8 cellular contexts compared by ENCODE assay signal in the genomic region with DNA sequence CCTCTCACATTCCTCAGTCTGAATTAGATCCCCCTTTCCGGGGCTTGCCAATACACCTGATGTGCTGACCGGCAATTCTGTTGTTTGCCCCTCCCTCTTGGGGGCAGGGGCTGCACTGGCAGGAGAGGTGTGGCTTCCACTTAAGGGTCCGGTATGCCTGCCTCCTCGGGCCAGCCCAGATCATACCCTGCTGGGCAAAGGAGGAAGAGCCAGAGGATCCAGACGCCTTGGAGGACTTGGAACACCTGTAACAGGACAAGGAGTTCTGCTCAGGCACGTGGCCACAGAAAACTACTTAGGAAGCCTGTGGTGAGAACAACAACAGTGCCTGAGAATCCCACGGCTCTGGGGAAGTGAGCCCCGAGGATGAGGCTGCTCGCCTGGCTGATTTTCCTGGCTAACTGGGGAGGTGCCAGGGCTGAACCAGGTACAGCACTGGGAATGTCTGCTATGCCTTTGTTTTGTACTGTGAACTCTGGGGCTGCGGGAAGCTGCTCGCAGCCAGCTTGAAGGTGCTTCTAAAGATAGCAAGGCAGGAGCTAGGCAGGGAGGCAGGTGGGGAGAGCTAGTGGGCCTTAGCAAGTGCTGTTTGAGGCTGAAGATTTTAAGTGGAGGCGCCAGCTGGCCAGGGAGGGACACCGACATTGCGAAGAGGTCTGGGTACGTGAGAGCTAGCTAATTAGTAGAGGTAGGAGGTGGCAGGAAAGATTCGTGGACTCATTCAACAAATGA. TPM values are rescaled to one million over a fixed set of nuclear protein-coding genes. Genes with fewer than 3 reads are reported as not detected.
DNase-seq lines count a peak whose midpoint lies in the region; ATAC-seq and TF ChIP-seq lines count a peak whose summit lies in the region.

A gene with protein sequence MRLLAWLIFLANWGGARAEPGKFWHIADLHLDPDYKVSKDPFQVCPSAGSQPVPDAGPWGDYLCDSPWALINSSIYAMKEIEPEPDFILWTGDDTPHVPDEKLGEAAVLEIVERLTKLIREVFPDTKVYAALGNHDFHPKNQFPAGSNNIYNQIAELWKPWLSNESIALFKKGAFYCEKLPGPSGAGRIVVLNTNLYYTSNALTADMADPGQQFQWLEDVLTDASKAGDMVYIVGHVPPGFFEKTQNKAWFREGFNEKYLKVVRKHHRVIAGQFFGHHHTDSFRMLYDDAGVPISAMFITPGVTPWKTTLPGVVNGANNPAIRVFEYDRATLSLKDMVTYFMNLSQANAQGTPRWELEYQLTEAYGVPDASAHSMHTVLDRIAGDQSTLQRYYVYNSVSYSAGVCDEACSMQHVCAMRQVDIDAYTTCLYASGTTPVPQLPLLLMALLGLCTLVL (plus strand): TSS at position 183 of the 732 bp plus-strand sequence. CDS start 184 bp downstream, at position 367.

- TF ChIP-seq POLR2A in thyroid gland (IDR thresholded peaks at IDR 0.05): peak in 1 of 2 donors; percentile 86

- peaks cover 48% of the 10 kb centered on the region for H3K4me1 Mint-ChIP-seq in WTC11

- H3K4me1 ChIP-seq in iPS-20b (ENCODE audit: insufficient read depth, low read length): peaks cover 28% of the 10 kb centered on the region
- peaks cover 6 to 13% of the 10 kb centered on the region in 2 donors for H3K4me1 ChIP-seq in thyroid gland

- H3K36me3 Mint-ChIP-seq in WTC11: no peaks in the 10 kb centered on the region

- 1 to 4% methylated on average over 11 to 14 of the region's 16 CpGs for WGBS in thyroid gland, 2 donors

- H3K27me3 Mint-ChIP-seq in WTC11 (ENCODE audit: low read depth): no peaks in the 10 kb centered on the region; the same call in 1 of the 2 replicates

- in situ Hi-C loops in KBM-7 (cut with MboI; ENCODE audit: low pct_unique_long_range_greater_than_20kb, low sequenced_read_pairs): no loop called here

- peak within 1 kb of the TSS; percentile 97 for H3K4me3 ChIP-seq in iPS-20b (ENCODE audit: low read length)
- peak within 1 kb of the TSS in 2 of 3 donors; percentile 20 to 21 for H3K4me3 ChIP-seq in thyroid gland (replicated peaks in 1 of 3)

- H3K9me3 ChIP-seq in iPS-20b (ENCODE audit: insufficient read depth, low read depth, low read length) (no peaks in the 10 kb centered on the region), thyroid gland (no peaks in the 10 kb centered on the region)

- peak; percentile 83 for DNase-seq in DMS79 (lab: John Stamatoyannopoulos, UW)
- peak; percentile 53 for DNase-seq in KBM-7
- DNase-seq in WTC11 (ENCODE audit: low spot score): peak; percentile 87
- DNase-seq in thyroid gland: peak; percentile 92 to 96
- DNase-seq in stimulated activated CD4-positive, alpha-beta T cell treated with anti-CD3 and anti-CD28 coated beads, Interleukin-1b, Interleukin-23, amount 100 ng/mL, for 48 hours: no peak

- H3K36me3 ChIP-seq in iPS-20b (ENCODE audit: insufficient read depth, low read depth, low read length) (peaks cover 4% of the 10 kb centered on the region; the same call in 1 of the 2 replicates), thyroid gland (no peaks in the 10 kb centered on the region)

- intact Hi-C loops in thyroid gland (cut with DNase I): no loop called here

- H3K9me3 Mint-ChIP-seq in WTC11: no peaks in the 10 kb centered on the region

- H3K27me3 ChIP-seq in iPS-20b (ENCODE audit: insufficient read depth, low read length): peaks cover 11% of the 10 kb centered on the region
- no peaks in the 10 kb centered on the region for H3K27me3 ChIP-seq in thyroid gland

- no peak for TF ChIP-seq CTCF in WTC11 (IDR thresholded peaks at IDR 0.05)
- TF ChIP-seq CTCF in thyroid gland (IDR thresholded peaks at IDR 0.05): peak in 5 of 6 experiments; percentile 24 to 53 (median 40)

- CTCF ChIA-PET in WTC11 (lab: Charles Lee): interaction anchor here (0.6 to 1.4 kb wide), 4 partner anchors 12 to 356 kb away, joined by 3 to 5 read pairs (median 4); no protein-coding TSS in a partner anchor

- H3K27ac Mint-ChIP-seq in WTC11: peak within 1 kb of the TSS; percentile 88

- ATAC-seq in WTC11: peak; percentile 97
- ATAC-seq in GM19023 (IDR thresholded peaks at IDR 0.05; ENCODE audit: unreplicated experiment): no peak
- ATAC-seq in HG02885 (IDR thresholded peaks at IDR 0.05; ENCODE audit: poor library complexity, unreplicated experiment): no peak

- POLR2A ChIA-PET in WTC11 (lab: Charles Lee): interaction anchor here (0.5 to 0.9 kb wide), 3 partner anchors 17 to 209 kb away, joined by 3 to 5 read pairs (median 4); a partner anchor contains a TSS

- peak within 1 kb of the TSS; percentile 94 for H3K9ac ChIP-seq in iPS-20b (ENCODE audit: low read depth, low read length)

- H3K4me3 Mint-ChIP-seq in WTC11: peak within 1 kb of the TSS; percentile 82

- H3K27ac ChIP-seq in iPS-20b (ENCODE audit: low read length): peak within 1 kb of the TSS; percentile 81
- H3K27ac ChIP-seq in thyroid gland: peak within 1 kb of the TSS; percentile 9 to 69 (median 60)

TF ChIP-seq in WTC11, 78 proteins besides CTCF, POLR2A, EP300 and RAD21:
- TF ChIP-seq, protein P1, sequence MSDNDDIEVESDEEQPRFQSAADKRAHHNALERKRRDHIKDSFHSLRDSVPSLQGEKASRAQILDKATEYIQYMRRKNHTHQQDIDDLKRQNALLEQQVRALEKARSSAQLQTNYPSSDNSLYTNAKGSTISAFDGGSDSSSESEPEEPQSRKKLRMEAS (CRISPR knock-in tag; IDR thresholded peaks at IDR 0.05): peak; percentile 79
- 0 out of 2 replicates have a peak, but pooled peaks have one; percentile 22 for TF ChIP-seq TEAD1 (CRISPR knock-in tag; IDR thresholded peaks at IDR 0.05)
- TF ChIP-seq, protein P2, sequence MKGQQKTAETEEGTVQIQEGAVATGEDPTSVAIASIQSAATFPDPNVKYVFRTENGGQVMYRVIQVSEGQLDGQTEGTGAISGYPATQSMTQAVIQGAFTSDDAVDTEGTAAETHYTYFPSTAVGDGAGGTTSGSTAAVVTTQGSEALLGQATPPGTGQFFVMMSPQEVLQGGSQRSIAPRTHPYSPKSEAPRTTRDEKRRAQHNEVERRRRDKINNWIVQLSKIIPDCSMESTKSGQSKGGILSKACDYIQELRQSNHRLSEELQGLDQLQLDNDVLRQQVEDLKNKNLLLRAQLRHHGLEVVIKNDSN (CRISPR knock-in tag; IDR thresholded peaks at IDR 0.05): peak; percentile 50; the same call in 1 of the 2 replicates
- TF ChIP-seq PRRX2 (CRISPR knock-in tag; IDR thresholded peaks at IDR 0.05): no peak
- no peak for TF ChIP-seq KAT7 (CRISPR knock-in tag; IDR thresholded peaks at IDR 0.05; ENCODE audit: borderline replicate concordance)
- TF ChIP-seq, protein P3, sequence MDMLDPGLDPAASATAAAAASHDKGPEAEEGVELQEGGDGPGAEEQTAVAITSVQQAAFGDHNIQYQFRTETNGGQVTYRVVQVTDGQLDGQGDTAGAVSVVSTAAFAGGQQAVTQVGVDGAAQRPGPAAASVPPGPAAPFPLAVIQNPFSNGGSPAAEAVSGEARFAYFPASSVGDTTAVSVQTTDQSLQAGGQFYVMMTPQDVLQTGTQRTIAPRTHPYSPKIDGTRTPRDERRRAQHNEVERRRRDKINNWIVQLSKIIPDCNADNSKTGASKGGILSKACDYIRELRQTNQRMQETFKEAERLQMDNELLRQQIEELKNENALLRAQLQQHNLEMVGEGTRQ (CRISPR knock-in tag; IDR thresholded peaks at IDR 0.05): peak; percentile 56; the same call in 1 of the 2 replicates
- TF ChIP-seq ZNF121 (CRISPR knock-in tag; IDR thresholded peaks at IDR 0.05): peak; percentile 98
TF ChIP-seq in WTC11: peak in this region for 5.

RNA-seq across cellular contexts. Expression of the gene that starts here (rescaled TPM):
- total RNA-seq in WTC11 (2021): 25.9 to 31.6 TPM (median 26.5 TPM) in 3 replicates
- total RNA-seq in thyroid gland: 10 to 100 TPM; 22.3 to 37.8 (median 26.9) TPM
